28 cellular contexts compared by ENCODE assay signal in genomic region chr11:13062115-13062514, GRCh38. TPM values are rescaled to one million over a fixed set of nuclear protein-coding genes. Genes with fewer than 3 reads are reported as not detected.
"Had no signal": no experiment of that assay in that cellular context is flagged by ENCODE, and none has a peak within 500 bp of the region (broad histone marks: within the 10 kb centered on the region; RNA-seq: fewer than 3 reads in every experiment).

No MANE protein-coding gene starts in this region.

- H3K4me1 ChIP-seq: left ventricle myocardium inferior, right atrium auricular region, stomach, testis, upper lobe of left lung had no signal

- ATAC-seq: left colon; natural killer cell; right lobe of liver; stimulated activated naive B cell treated with anti-CD40 and anti-IgM and Interleukin-4, amounts not matched to agents 10 μg/mL and 1 μg/mL and 100 μg/mL, for 72 hours; stimulated activated naive CD8-positive, alpha-beta T cell treated with anti-CD3 and anti-CD28 coated beads, Interleukin-15, Interleukin-2, amounts not matched to agents 100 U/mL and 50 U/mL, for 24 hours had no signal

- H3K9me3 ChIP-seq: left ventricle myocardium inferior, ovary, right atrium auricular region, right lobe of liver, stomach, testis, thyroid gland, transverse colon, upper lobe of left lung, vagina had no signal

- H3K27me3 ChIP-seq: ovary, right atrium auricular region, right lobe of liver, stomach, testis, thyroid gland, transverse colon, upper lobe of left lung, vagina had no signal

- H3K36me3 Mint-ChIP-seq: immature natural killer cell; mesothelial cell of epicardium; naive B cell; natural killer cell; stimulated activated naive B cell treated with anti-CD40 and anti-IgM and Interleukin-4, amounts not matched to agents 10 μg/mL and 1 μg/mL and 100 μg/mL, for 72 hours had no signal

- H3K27ac ChIP-seq: left ventricle myocardium inferior, ovary, right atrium auricular region, right lobe of liver, stomach, testis, thyroid gland, transverse colon, upper lobe of left lung, vagina had no signal

- H3K4me3 Mint-ChIP-seq: immature natural killer cell; mesothelial cell of epicardium; natural killer cell; nephron progenitor cell; stimulated activated naive B cell treated with anti-CD40 and anti-IgM and Interleukin-4, amounts not matched to agents 10 μg/mL and 1 μg/mL and 100 μg/mL, for 72 hours had no signal

- H3K27ac Mint-ChIP-seq: immature natural killer cell; mesothelial cell of epicardium; natural killer cell; nephron progenitor cell; progenitor cell of endocrine pancreas; stimulated activated naive B cell treated with anti-CD40 and anti-IgM and Interleukin-4, amounts not matched to agents 10 μg/mL and 1 μg/mL and 100 μg/mL, for 72 hours had no signal

- H3K4me3 ChIP-seq: left ventricle myocardium inferior, lung, ovary, right atrium auricular region, right lobe of liver, smooth muscle cell, stomach, testis, thyroid gland, transverse colon, upper lobe of left lung, vagina had no signal

- H3K4me2 ChIP-seq: smooth muscle cell had no signal

- DNase-seq: immature natural killer cell; kidney; left colon; left ventricle myocardium inferior; mesendoderm; naive B cell; natural killer cell; nephron progenitor cell; ovary; right lobe of liver; stimulated activated CD4-positive, alpha-beta T cell treated with anti-CD3 and anti-CD28 coated beads, Interleukin-1b, Interleukin-23, amount 100 ng/mL, for 48 hours; stimulated activated CD4-positive, alpha-beta T cell treated with anti-CD3 and anti-CD28 coated beads, Interleukin-2, amount 100 ng/mL, for 48 hours; stimulated activated CD4-positive, alpha-beta T cell treated with anti-CD3 and anti-CD28 coated beads, Interleukin-4, amount 100 ng/mL, for 4 hours; stimulated activated CD8-positive, alpha-beta memory T cell treated with anti-CD3 and anti-CD28 coated beads, Interleukin-4, amount 100 ng/mL, for 48 hours; stimulated activated naive B cell treated with anti-CD40 and anti-IgM and Interleukin-4, amounts not matched to agents 10 μg/mL and 1 μg/mL and 100 μg/mL, for 72 hours; stimulated activated naive CD8-positive, alpha-beta T cell treated with anti-CD3 and anti-CD28 coated beads, Interleukin-15, Interleukin-2, amounts not matched to agents 100 U/mL and 50 U/mL, for 24 hours; stomach; testis; thyroid gland; transverse colon; upper lobe of left lung had no signal

- H3K36me3 ChIP-seq: left ventricle myocardium inferior, ovary, right atrium auricular region, right lobe of liver, stomach, thyroid gland, transverse colon, upper lobe of left lung, vagina had no signal

- H3K9me3 Mint-ChIP-seq: nephron progenitor cell had no signal

- H3K4me1 Mint-ChIP-seq: immature natural killer cell; naive B cell; natural killer cell; stimulated activated naive B cell treated with anti-CD40 and anti-IgM and Interleukin-4, amounts not matched to agents 10 μg/mL and 1 μg/mL and 100 μg/mL, for 72 hours had no signal

RNA-seq across cellular contexts. Expression of gene RASSF10, which starts 53.0 kb away (rescaled TPM):
- total RNA-seq: mononuclear cell, natural killer cell had no signal
